Comparison of ENCODE assay signal across 15 cellular contexts in the genomic region with DNA sequence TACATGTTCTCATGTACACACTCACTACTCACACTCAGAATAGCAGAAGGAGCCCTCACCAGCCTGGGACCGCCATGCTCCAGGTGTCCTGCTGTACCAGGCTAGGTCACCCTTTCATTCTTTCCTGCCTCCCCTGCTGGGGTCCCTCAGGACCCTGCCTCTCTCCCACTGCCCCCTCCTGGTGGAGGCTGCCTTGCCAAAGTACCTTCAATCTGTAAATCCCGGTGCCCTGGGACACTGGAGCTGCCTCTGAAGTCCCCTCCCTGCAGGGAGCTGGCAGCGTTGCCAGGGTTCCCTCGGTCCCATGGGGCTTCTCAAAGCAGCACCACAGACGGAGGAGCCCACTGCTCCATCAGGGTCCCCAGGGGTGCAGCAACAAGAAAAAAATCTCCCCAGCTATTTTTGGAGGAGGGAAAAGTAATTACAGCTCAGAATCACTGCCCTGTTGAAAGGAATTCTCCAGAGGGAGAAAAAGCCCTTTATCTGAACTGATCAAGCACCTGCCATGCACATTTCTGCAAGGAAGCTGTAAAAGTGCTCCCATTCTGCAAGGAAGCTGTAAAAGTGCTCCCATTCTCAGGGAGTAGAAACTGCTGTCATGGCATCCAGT.
"Had no signal": no experiment of that assay in that cellular context is flagged by ENCODE, and none has a peak within 500 bp of the region (broad histone marks: within the 10 kb centered on the region; RNA-seq: fewer than 3 reads in every experiment).

No MANE protein-coding gene starts in this region.

- H3K4me1 ChIP-seq: esophagus muscularis mucosa, testis had no signal

- H3K27me3 ChIP-seq: testis had no signal

- DNase-seq: activated CD4-positive, alpha-beta memory T cell treated with anti-CD3 and anti-CD28 coated beads for 36 hours; activated CD4-positive, CD25-positive, alpha-beta regulatory T cell treated with anti-CD3 and anti-CD28 coated beads, Interleukin-2, amount 50 U/mL, for 72 hours; activated gamma-delta T cell treated with Interleukin-2 at 50 U/mL for 16 hours; activated naive CD8-positive, alpha-beta T cell treated with anti-CD3 and anti-CD28 coated beads for 36 hours; activated T-cell treated with anti-CD3 and anti-CD28 coated beads, Interleukin-2, amount 50 U/mL, for 4 hours; anterior cingulate cortex; mammary epithelial cell; natural killer cell; stimulated activated CD4-positive, alpha-beta T cell treated with anti-CD3 and anti-CD28 coated beads, Interleukin-15, amount 100 ng/mL, for 24 hours; stimulated activated CD4-positive, alpha-beta T cell treated with anti-CD3 and anti-CD28 coated beads, Interleukin-4, amount 100 ng/mL, for 24 hours; T-helper 2 cell; testis had no signal

- H3K27ac Mint-ChIP-seq: activated CD4-positive, alpha-beta memory T cell treated with anti-CD3 and anti-CD28 coated beads for 36 hours; activated naive CD8-positive, alpha-beta T cell treated with anti-CD3 and anti-CD28 coated beads for 36 hours; natural killer cell; stimulated activated naive CD8-positive, alpha-beta T cell treated with anti-CD3 and anti-CD28 coated beads, Interleukin-15, Interleukin-2, amounts not matched to agents 100 ng/mL and 50 ng/mL, for 24 hours had no signal

- H3K27ac ChIP-seq: dorsolateral prefrontal cortex, esophagus muscularis mucosa, testis had no signal

- H3K4me3 ChIP-seq: dorsolateral prefrontal cortex, esophagus muscularis mucosa, testis had no signal

- H3K36me3 ChIP-seq: esophagus muscularis mucosa had no signal

- H3K27me3 Mint-ChIP-seq: activated CD4-positive, alpha-beta memory T cell treated with anti-CD3 and anti-CD28 coated beads for 36 hours; activated naive CD8-positive, alpha-beta T cell treated with anti-CD3 and anti-CD28 coated beads for 36 hours; stimulated activated naive CD8-positive, alpha-beta T cell treated with anti-CD3 and anti-CD28 coated beads, Interleukin-15, Interleukin-2, amounts not matched to agents 100 ng/mL and 50 ng/mL, for 24 hours had no signal

- H3K4me3 Mint-ChIP-seq: activated CD4-positive, alpha-beta memory T cell treated with anti-CD3 and anti-CD28 coated beads for 36 hours; activated naive CD8-positive, alpha-beta T cell treated with anti-CD3 and anti-CD28 coated beads for 36 hours; activated T-cell treated with anti-CD3 and anti-CD28 coated beads, Interleukin-2, amount 50 U/mL, for 4 hours; natural killer cell; stimulated activated naive CD8-positive, alpha-beta T cell treated with anti-CD3 and anti-CD28 coated beads, Interleukin-15, Interleukin-2, amounts not matched to agents 100 ng/mL and 50 ng/mL, for 24 hours had no signal

- H3K4me1 Mint-ChIP-seq: activated naive CD8-positive, alpha-beta T cell treated with anti-CD3 and anti-CD28 coated beads for 36 hours had no signal

- H3K9me3 ChIP-seq: esophagus muscularis mucosa, testis had no signal

- H3K36me3 Mint-ChIP-seq: activated CD4-positive, alpha-beta memory T cell treated with anti-CD3 and anti-CD28 coated beads for 36 hours; natural killer cell had no signal
